In genomic region chr1:17098440-17099317, GRCh38 we compare ENCODE assay signal across 13 cellular contexts. TPM values are rescaled to one million over a fixed set of nuclear protein-coding genes. Genes with fewer than 3 reads are reported as not detected.
DNase-seq lines count a peak whose midpoint lies in the region; ATAC-seq and TF ChIP-seq lines count a peak whose summit lies in the region.
"Had no signal": no experiment of that assay in that cellular context is flagged by ENCODE, and none has a peak within 500 bp of the region (broad histone marks: within the 10 kb centered on the region; RNA-seq: fewer than 3 reads in every experiment).

No MANE protein-coding gene starts in this region.

- H3K4me1 ChIP-seq in stomach: peaks cover 0 to 19% (median 12%) of the 10 kb centered on the region in 4 donors

- no peak for TF ChIP-seq CTCF in RWPE1 (conservative IDR thresholded peaks at IDR 0.05; ENCODE audit: low read depth)
- no peak for TF ChIP-seq CTCF in stomach (IDR thresholded peaks at IDR 0.05)

- in situ Hi-C loops in G401 (cut with HindIII; ENCODE audit: low sequenced_read_pairs): no loop called here

- H3K9me3 ChIP-seq in stomach: no peaks in the 10 kb centered on the region

- CTCF ChIA-PET in RWPE1 (lab: Yijun Ruan, JAX): interaction anchor here (0.5 to 0.7 kb wide), 2 partner anchors 12 to 1692 kb away, joined by 3 read pairs; no protein-coding TSS in a partner anchor

- H3K27ac ChIP-seq in RWPE1 (0 out of 2 replicates have a peak overlapping the region, but pooled peaks have one; percentile 24), stomach (peak overlapping the region in 4 of 5 donors; percentile 20 to 64 (median 44))

- WGBS in stomach, 5 donors: 59 to 68% (median 64%) methylated on average over 10 to 13 of the region's 13 CpGs

- H3K27me3 ChIP-seq in stomach: no peaks in the 10 kb centered on the region

- no peak overlapping the region for H3K4me3 ChIP-seq in stomach

- TF ChIP-seq POLR2A in stomach (IDR thresholded peaks at IDR 0.05): no peak

- TF ChIP-seq EP300 in stomach (IDR thresholded peaks at IDR 0.05): no peak

- peak; percentile 76 for DNase-seq in G401 (ENCODE audit: low spot score)
- DNase-seq in RWPE1 (ENCODE audit: low spot score): no peak
- peak in 39 of 51 donors; percentile 24 to 88 (median 63) for DNase-seq in hypothalamus (lab: John Stamatoyannopoulos, UW)
- no peak for DNase-seq in stomach
- no peak for DNase-seq in activated CD4-positive, alpha-beta T cell treated with anti-CD3 and anti-CD28 coated beads, Interleukin-2, amount 50 U/mL, for 4 hours
- no peak for DNase-seq in HuH-7.5 (ENCODE audit: low spot score)
- DNase-seq: activated CD4-positive, alpha-beta memory T cell treated with anti-CD3 and anti-CD28 coated beads, Interleukin-2, amount 10 ng/mL, durations not matched to agents 7 days and 5 days; activated naive CD8-positive, alpha-beta T cell treated with anti-CD3 and anti-CD28 coated beads, Interleukin-2, amount 50 U/mL, for 24 hours; Kasumi-1; NCI-H524 treated with DMSO at 0.1 percent for 48 hours; stimulated activated CD4-positive, alpha-beta T cell treated with anti-CD3 and anti-CD28 coated beads, Interleukin-4, amount 100 ng/mL, for 24 hours; T-helper 1 cell had no signal

- intact Hi-C loops in stomach (cut with DNase I; ENCODE audit: low total_unique reads): no loop called here

- no peaks in the 10 kb centered on the region for H3K36me3 ChIP-seq in stomach

- POLR2A ChIA-PET in RWPE1 (lab: Yijun Ruan, JAX; ENCODE audit: low non-redundant PET): no interaction called here

- no peak for ATAC-seq in HG03354 (IDR thresholded peaks at IDR 0.05; ENCODE audit: poor library complexity, severe bottlenecking, unreplicated experiment)
- ATAC-seq: activated naive CD8-positive, alpha-beta T cell treated with anti-CD3 and anti-CD28 coated beads, Interleukin-2, amount 50 U/mL, for 24 hours had no signal

RNA-seq across cellular contexts. Expression of gene PADI2, which starts 20.6 kb away (rescaled TPM):
- total RNA-seq in G401 (2014; rRNA removed; shearing (Covaris generic)): 0.10 and 0.62 TPM in 2 replicates
- total RNA-seq in stomach: 10 to 100 TPM in 1 of 5 donors, 1 to 10 TPM in 3, not detected in 1; 1.3 to 86.0 (median 3.9) TPM
- polyA plus RNA-seq in stomach: under 1 TPM; 0.31 to 0.50 (median 0.33) TPM
- total RNA-seq: activated CD4-positive, alpha-beta memory T cell treated with anti-CD3 and anti-CD28 coated beads, Interleukin-2, amount 10 ng/mL, durations not matched to agents 7 days and 5 days had no signal

RNA-seq across cellular contexts. Expression of gene SDHB, which starts 44.8 kb away (rescaled TPM):
- total RNA-seq in G401 (2014; rRNA removed; shearing (Covaris generic)): 192 and 214 TPM in 2 replicates
- total RNA-seq in stomach: 100 to 1,000 TPM in 3 of 5 donors, 10 to 100 TPM in 2; 42.6 to 246 (median 117) TPM
- 100 to 1,000 TPM in 2 of 3 donors, 10 to 100 TPM in 1; 91.6 to 151 (median 125) TPM for polyA plus RNA-seq in stomach

Comparison
In these comparisons a context has a peak if more than half of its experiments do, and no peak if none do; other contexts are left out.
1. DNase-seq: peak in G401 (single experiment) and hypothalamus (39 of 51); none in RWPE1 (single experiment), stomach (single experiment), activated CD4-positive, alpha-beta T cell treated with anti-CD3 and anti-CD28 coated beads, Interleukin-2, amount 50 U/mL, for 4 hours (0 of 2) and HuH-7.5 (single experiment).